In the genomic region with DNA sequence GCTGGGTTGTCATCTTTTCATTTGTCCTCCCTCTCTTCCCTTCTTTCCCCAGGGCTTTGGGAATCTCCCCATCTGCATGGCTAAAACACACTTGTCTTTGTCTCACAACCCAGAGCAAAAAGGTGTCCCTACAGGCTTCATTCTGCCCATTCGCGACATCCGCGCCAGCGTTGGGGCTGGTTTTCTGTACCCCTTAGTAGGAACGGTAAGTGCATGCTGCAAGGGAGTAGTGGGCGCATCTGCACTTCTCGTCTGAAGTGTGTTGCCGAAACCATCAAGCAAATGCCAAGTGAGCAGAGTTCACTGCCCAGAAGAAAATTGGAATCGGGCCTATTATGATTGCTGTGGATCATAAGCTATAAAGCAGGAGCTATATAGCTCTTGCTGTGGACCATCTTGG, we compare ENCODE assay signal across 23 cellular contexts.
"Had no signal": no experiment of that assay in that cellular context is flagged by ENCODE, and none has a peak within 500 bp of the region (broad histone marks: within the 10 kb centered on the region; RNA-seq: fewer than 3 reads in every experiment).

No MANE protein-coding gene starts in this region.

- H3K4me3 ChIP-seq: MG63, Peyer's patch, SJSA1 had no signal

- H3K4me3 Mint-ChIP-seq: activated CD8-positive, alpha-beta memory T cell treated with anti-CD3 and anti-CD28 coated beads, Interleukin-2, amount 10 ng/mL, durations not matched to agents 7 days and 5 days; activated T-cell treated with anti-CD3 and anti-CD28 coated beads, Interleukin-2, amount 50 U/mL, for 24 hours; brain; central memory CD8-positive, alpha-beta T cell; T-helper 2 cell treated with Interferon-gamma antibody and Interleukin-4, amounts not matched to agents 5 μg/mL and 100 μg/mL, for 36 hours had no signal

- H3K9me3 ChIP-seq: MG63, Peyer's patch, SJSA1 had no signal

- ATAC-seq: activated CD4-positive, CD25-positive, alpha-beta regulatory T cell treated with anti-CD3 and anti-CD28 coated beads, Interleukin-2, amount 50 U/mL, for 24 hours; activated CD8-positive, alpha-beta memory T cell treated with anti-CD3 and anti-CD28 coated beads, Interleukin-2, amount 10 ng/mL, durations not matched to agents 7 days and 5 days; SK-N-SH treated with all-trans-retinoic acid at 6 μM for 48 hours had no signal

- H3K4me2 ChIP-seq: KMS-11 had no signal

- H3K9me3 Mint-ChIP-seq: activated T-cell treated with anti-CD3 and anti-CD28 coated beads, Interleukin-2, amount 50 U/mL, for 24 hours; brain; central memory CD8-positive, alpha-beta T cell; T-helper 2 cell treated with Interferon-gamma antibody and Interleukin-4, amounts not matched to agents 5 μg/mL and 100 μg/mL, for 36 hours had no signal

- H3K9ac ChIP-seq: KMS-11 had no signal

- H3K27ac ChIP-seq: KMS-11, Peyer's patch, SJSA1 had no signal

- H3K4me1 ChIP-seq: SJSA1 had no signal

- DNase-seq: activated CD4-positive, alpha-beta T cell treated with anti-CD3 and anti-CD28 coated beads for 4 hours; activated CD8-positive, alpha-beta memory T cell treated with anti-CD3 and anti-CD28 coated beads, Interleukin-2, amount 10 ng/mL, durations not matched to agents 7 days and 5 days; activated effector memory CD4-positive, alpha-beta T cell treated with anti-CD3 and anti-CD28 coated beads, Interleukin-2, amount 50 U/mL, for 16 hours; activated naive CD4-positive, alpha-beta T cell treated with Interleukin-2 at 50 U/mL for 16 hours; activated T-cell treated with anti-CD3 and anti-CD28 coated beads, Interleukin-2, amount 50 U/mL, for 24 hours; amygdala; MG63; NCI-H1105; NCI-H1436; NCI-H1694 treated with DMSO at 0.1 percent for 48 hours; NCI-H2081 treated with DMSO at 0.1 percent for 48 hours; NCI-H446; NCI-H524; Peyer's patch; SHP77; SW 1271 had no signal

- H3K27ac Mint-ChIP-seq: activated CD8-positive, alpha-beta memory T cell treated with anti-CD3 and anti-CD28 coated beads, Interleukin-2, amount 10 ng/mL, durations not matched to agents 7 days and 5 days; activated T-cell treated with anti-CD3 and anti-CD28 coated beads, Interleukin-2, amount 50 U/mL, for 24 hours; T-helper 2 cell treated with Interferon-gamma antibody and Interleukin-4, amounts not matched to agents 5 μg/mL and 100 μg/mL, for 36 hours had no signal

- H3K4me1 Mint-ChIP-seq: brain; central memory CD8-positive, alpha-beta T cell had no signal

- H3K27me3 Mint-ChIP-seq: activated CD8-positive, alpha-beta memory T cell treated with anti-CD3 and anti-CD28 coated beads, Interleukin-2, amount 10 ng/mL, durations not matched to agents 7 days and 5 days; activated T-cell treated with anti-CD3 and anti-CD28 coated beads, Interleukin-2, amount 50 U/mL, for 24 hours; brain; central memory CD8-positive, alpha-beta T cell had no signal

- H3K27me3 ChIP-seq: MG63, Peyer's patch, SJSA1 had no signal
